17 cellular contexts compared by ENCODE assay signal in the genomic region with DNA sequence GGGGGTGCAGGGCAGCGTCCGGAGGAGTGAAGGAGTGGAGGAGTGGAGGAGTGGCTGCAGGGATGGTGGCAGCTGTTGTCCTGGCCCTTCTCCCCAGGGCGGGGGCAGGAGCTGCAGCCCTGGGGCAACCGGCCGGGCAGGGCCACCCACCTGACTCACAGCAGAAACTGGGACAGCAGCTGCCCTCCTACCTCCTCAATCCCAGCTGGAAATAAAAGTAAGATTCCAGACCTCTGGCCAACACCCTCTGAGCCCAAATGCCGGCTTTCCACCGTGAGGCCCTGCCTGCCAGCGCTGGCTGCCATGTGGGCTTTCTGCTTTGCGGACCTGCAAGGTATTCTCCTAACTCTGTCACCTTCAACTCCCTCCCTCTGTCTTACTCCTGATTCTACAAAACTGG. TPM values are rescaled to one million over a fixed set of nuclear protein-coding genes. Genes with fewer than 3 reads are reported as not detected.
DNase-seq lines count a peak whose midpoint lies in the region; FAIRE-seq and TF ChIP-seq lines count a peak whose summit lies in the region.
"Had no signal": no experiment of that assay in that cellular context is flagged by ENCODE, and none has a peak within 500 bp of the region (broad histone marks: within the 10 kb centered on the region; RNA-seq: fewer than 3 reads in every experiment).

No MANE protein-coding gene starts in this region.

- H3K27me3 ChIP-seq in esophagus (ENCODE audit: control insufficient read depth in 1 of 2, insufficient read depth in 2 of 2, low read length in 2 of 2) (no peaks in the 10 kb centered on the region), trophoblast cell (ENCODE audit: insufficient read depth, low read length) (no peaks in the 10 kb centered on the region)
- H3K27me3 ChIP-seq: dorsolateral prefrontal cortex, hepatocyte had no signal

- TF ChIP-seq POLR2A in H54 (IDR thresholded peaks at IDR 0.05; ENCODE audit: low read depth, low read length) = no peak

- no peak overlapping the region for H4K91ac ChIP-seq in trophoblast cell (ENCODE audit: low read depth, low read length)

- no peak overlapping the region for H3K4me3 ChIP-seq in esophagus (ENCODE audit: low read depth in 1 of 2, low read length in 2 of 2)
- no peak overlapping the region for H3K4me3 ChIP-seq in trophoblast cell (ENCODE audit: low read depth, low read length)
- H3K4me3 ChIP-seq: dorsolateral prefrontal cortex, HAP-1, hepatocyte, left ventricle myocardium inferior had no signal

- H3K14ac ChIP-seq in trophoblast cell (ENCODE audit: low read length) = no peak overlapping the region

- DNase-seq in H54 (ENCODE audit: insufficient read length, low spot score) = peak; percentile 38
- DNase-seq in trophoblast cell = peak; percentile 87 to 91
- DNase-seq in DMS79 (lab: John Stamatoyannopoulos, UW) = no peak
- DNase-seq in activated CD4-positive, alpha-beta T cell treated with anti-CD3 and anti-CD28 coated beads, Interleukin-2, amount 50 U/mL, for 1 hour = no peak
- no peak for DNase-seq in COLO829 (ENCODE audit: low spot score)
- DNase-seq: activated CD4-positive, alpha-beta memory T cell treated with anti-CD3 and anti-CD28 coated beads, Interleukin-2, amount 10 ng/mL, durations not matched to agents 7 days and 5 days; activated naive CD8-positive, alpha-beta T cell treated with anti-CD3 and anti-CD28 coated beads for 36 hours; activated T-cell treated with anti-CD3 and anti-CD28 coated beads, Interleukin-2, amount 50 U/mL, for 48 hours; dorsolateral prefrontal cortex; left ventricle myocardium inferior; MV-4-11; NCI-H2171 treated with DMSO at 0.1 percent for 48 hours; stimulated activated CD4-positive, alpha-beta T cell treated with anti-CD3 and anti-CD28 coated beads, Interleukin-15, amount 100 ng/mL, for 24 hours had no signal

- no peak overlapping the region for H2BK5ac ChIP-seq in trophoblast cell (ENCODE audit: low read depth, low read length, poor library complexity)

- H3K9me3 ChIP-seq in esophagus (ENCODE audit: control insufficient read depth in 2 of 2, insufficient read depth in 1 of 2, low read depth in 1 of 2, low read length in 1 of 2) = no peaks in the 10 kb centered on the region
- peaks cover 2% of the 10 kb centered on the region for H3K9me3 ChIP-seq in trophoblast cell (ENCODE audit: insufficient read depth, low read depth, low read length)
- H3K9me3 ChIP-seq: HAP-1, left ventricle myocardium inferior had no signal

- 37 to 55% methylated on average over 9 of the region's 9 CpGs for WGBS in esophagus, 2 donors
- WGBS in trophoblast cell (ENCODE audit: extremely low coverage, insufficient coverage, insufficient read length) = no CpG with 5 or more reads among the region's 9 CpGs

- H3K9ac ChIP-seq in trophoblast cell (ENCODE audit: low read length) = no peak overlapping the region

- peaks cover 10% of the 10 kb centered on the region for H3K79me2 ChIP-seq in trophoblast cell (ENCODE audit: control insufficient read depth, insufficient read depth, low read length, poor library complexity)

- H4K8ac ChIP-seq in trophoblast cell (ENCODE audit: low read depth, low read length) = no peak overlapping the region

- peaks cover 2% of the 10 kb centered on the region in 2 donors for H3K4me1 ChIP-seq in esophagus (ENCODE audit: control insufficient read depth in 2 of 2, insufficient read depth in 2 of 2, low read length in 1 of 2)
- H3K4me1 ChIP-seq in trophoblast cell (ENCODE audit: control insufficient read depth in 1 of 2, insufficient read depth in 2 of 2, low read length in 2 of 2) = peaks cover 3 to 7% of the 10 kb centered on the region in 2 experiments
- H3K4me1 ChIP-seq: HAP-1 had no signal

- no peak overlapping the region for H3K18ac ChIP-seq in trophoblast cell (ENCODE audit: low read length)

- FAIRE-seq in H54 (lab: Jason Lieb, UNC) = no peak

- no peak overlapping the region for H3K4ac ChIP-seq in trophoblast cell (ENCODE audit: low read depth, low read length)

- H3K23ac ChIP-seq in trophoblast cell (ENCODE audit: low read length) = no peak overlapping the region

- H2BK12ac ChIP-seq in trophoblast cell (ENCODE audit: low read length) = no peak overlapping the region

- H3K27ac ChIP-seq in esophagus (ENCODE audit: low read depth in 2 of 2, low read length in 1 of 2) (peak overlapping the region; percentile 47 to 86), trophoblast cell (ENCODE audit: low read depth, low read length) (no peak overlapping the region)
- H3K27ac ChIP-seq: dorsolateral prefrontal cortex, hepatocyte, left ventricle myocardium inferior had no signal

- H2BK120ac ChIP-seq in trophoblast cell (ENCODE audit: insufficient read depth, low read length, poor library complexity) = no peak overlapping the region

- H3K36me3 ChIP-seq in esophagus (ENCODE audit: control insufficient read depth in 2 of 2, insufficient read depth in 2 of 2, low read length in 1 of 2) (no peaks in the 10 kb centered on the region), trophoblast cell (ENCODE audit: control insufficient read depth in 1 of 2, insufficient read depth in 2 of 2, low read length in 2 of 2) (no peaks in the 10 kb centered on the region)

- peaks cover 8% of the 10 kb centered on the region for H3K79me1 ChIP-seq in trophoblast cell (ENCODE audit: low read length)

- H4K12ac ChIP-seq in trophoblast cell (ENCODE audit: low read depth, low read length) = no peak overlapping the region

- no peak overlapping the region for H2AFZ ChIP-seq in trophoblast cell (ENCODE audit: insufficient read depth, low read length, poor library complexity)
- H2AFZ ChIP-seq: hepatocyte had no signal

- no peak overlapping the region for H2AK5ac ChIP-seq in trophoblast cell (ENCODE audit: low read length)

- H3K4me2 ChIP-seq in trophoblast cell (ENCODE audit: low read length) = no peak overlapping the region
- H3K4me2 ChIP-seq: hepatocyte had no signal

RNA-seq across cellular contexts. Expression of gene CLPP, which starts 3.3 kb away (rescaled TPM):
- 10 to 100 TPM; 38.0 to 65.5 TPM for polyA plus RNA-seq in esophagus
- 183 and 186 TPM in 2 replicates for polyA plus RNA-seq in trophoblast cell (2013)

RNA-seq across cellular contexts. Expression of gene ALKBH7, which starts 14.6 kb away (rescaled TPM):
- 10 to 100 TPM; 40.6 to 57.1 TPM for polyA plus RNA-seq in esophagus
- polyA plus RNA-seq in trophoblast cell (2013) = 42.3 and 44.2 TPM in 2 replicates

RNA-seq across cellular contexts. Expression of gene PSPN, which starts 17.7 kb away (rescaled TPM):
- polyA plus RNA-seq in esophagus = under 1 TPM; 0.47 to 0.79 TPM
- 0.82 and 0.99 TPM in 2 replicates for polyA plus RNA-seq in trophoblast cell (2013)

RNA-seq across cellular contexts. Expression of gene ACER1, which starts 24.6 kb away (rescaled TPM):
- 1 to 10 TPM; 6.2 to 7.4 TPM for polyA plus RNA-seq in esophagus
- polyA plus RNA-seq in trophoblast cell (2013) = 0.18 and 0.21 TPM in 2 replicates
- polyA plus RNA-seq: fibroblast of lung, hepatocyte had no signal

RNA-seq across cellular contexts. Expression of gene GTF2F1, which starts 35.0 kb away (rescaled TPM):
- 10 to 100 TPM; 35.7 to 46.6 TPM for polyA plus RNA-seq in esophagus
- polyA plus RNA-seq in trophoblast cell (2013) = 66.7 and 70.2 TPM in 2 replicates

Comparison
In these comparisons a context has a peak if more than half of its experiments do, and no peak if none do; other contexts are left out.
1. DNase-seq: peak in H54 (single experiment) and trophoblast cell (2 of 2); none in DMS79 (single experiment), activated CD4-positive, alpha-beta T cell treated with anti-CD3 and anti-CD28 coated beads, Interleukin-2, amount 50 U/mL, for 1 hour (single experiment) and COLO829 (single experiment).